Comparison of ENCODE assay signal across 8 cellular contexts in the genomic region with DNA sequence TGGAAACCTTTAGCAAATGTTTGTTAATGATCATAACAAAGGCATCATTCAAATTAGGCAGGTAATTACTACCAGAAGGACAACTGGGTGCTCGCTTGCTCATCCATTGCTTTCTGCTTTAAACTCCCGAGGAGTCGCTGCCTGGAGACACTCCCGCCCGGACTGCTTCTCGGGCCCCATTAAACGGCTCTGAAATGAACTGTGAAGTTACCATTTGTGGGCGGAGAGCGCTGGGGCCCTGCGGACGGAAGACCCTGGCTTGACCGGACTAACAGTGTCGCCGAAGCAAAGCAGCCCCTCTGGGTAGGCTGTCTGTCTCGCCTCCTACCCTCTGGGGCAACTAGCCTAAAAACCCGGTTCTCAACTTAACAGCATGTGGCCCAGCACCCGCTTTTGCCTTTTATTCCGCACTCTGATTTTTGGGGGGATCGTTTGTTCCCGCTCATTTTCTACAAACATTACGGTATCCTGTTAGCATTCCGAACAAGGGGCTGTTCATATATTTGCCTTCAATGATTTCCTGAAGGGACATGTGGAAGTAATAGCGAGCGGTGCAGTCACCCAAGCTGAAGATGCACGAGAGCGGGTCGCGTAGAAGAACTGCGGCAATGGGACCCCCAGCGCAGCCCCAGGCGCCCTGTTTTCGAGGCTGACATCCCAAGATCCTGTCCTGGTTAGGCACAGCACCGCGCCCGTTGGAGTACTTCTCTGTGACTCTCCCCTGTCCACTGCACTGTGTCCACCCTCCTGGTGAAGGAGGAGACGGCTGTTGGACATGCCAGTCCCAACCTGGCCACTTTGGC. TPM values are rescaled to one million over a fixed set of nuclear protein-coding genes. Genes with fewer than 3 reads are reported as not detected.
DNase-seq lines count a peak whose midpoint lies in the region; ATAC-seq and TF ChIP-seq lines count a peak whose summit lies in the region.

No MANE protein-coding gene starts in this region.

- CTCF ChIA-PET in activated CD8-positive, alpha-beta memory T cell treated with anti-CD3 and anti-CD28 coated beads, Interleukin-2, amount 10 ng/mL, durations not matched to agents 7 days and 5 days (lab: Charles Lee), result interaction anchor here (0.9 to 1.6 kb wide), 2 partner anchors 297 to 322 kb away, joined by 3 to 4 read pairs; no protein-coding TSS in a partner anchor

- H3K9ac ChIP-seq in rectal smooth muscle tissue (ENCODE audit: low read length), result peak overlapping the region; percentile 16

- H3K27ac ChIP-seq in heart left ventricle (peak overlapping the region in 11 of 12 donors; percentile 1 to 89 (median 68)), rectal smooth muscle tissue (ENCODE audit: low read depth, low read length) (peak overlapping the region; percentile 47)

- no peaks in the 10 kb centered on the region for H3K36me3 ChIP-seq in heart left ventricle
- H3K36me3 ChIP-seq in rectal smooth muscle tissue (ENCODE audit: control insufficient read depth, insufficient read depth, low read length), result peaks cover 2% of the 10 kb centered on the region

- peaks cover 6 to 60% (median 47%) of the 10 kb centered on the region in 12 donors for H3K4me1 ChIP-seq in heart left ventricle
- H3K4me1 ChIP-seq in rectal smooth muscle tissue (ENCODE audit: control insufficient read depth, insufficient read depth, low read length), result peaks cover 6% of the 10 kb centered on the region

- TF ChIP-seq POLR2A in heart left ventricle (IDR thresholded peaks at IDR 0.05), result no peak

- WGBS in heart left ventricle, 4 donors, result 1 to 3% (median 2%) methylated on average over 34 to 36 of the region's 36 CpGs

- peak; percentile 82 for DNase-seq in Caki2 (ENCODE audit: low read depth)
- no peak for DNase-seq in activated CD8-positive, alpha-beta memory T cell treated with anti-CD3 and anti-CD28 coated beads, Interleukin-2, amount 10 ng/mL, durations not matched to agents 7 days and 5 days
- peak in 1 of 5 donors; percentile 56 for DNase-seq in heart left ventricle
- no peak for DNase-seq in middle frontal gyrus (ENCODE audit: extremely low spot score, low spot score)
- DNase-seq in amniotic stem cell (lab: John Stamatoyannopoulos, UW), result no peak
- DNase-seq in activated CD4-positive, CD25-positive, alpha-beta regulatory T cell (lab: John Stamatoyannopoulos, UW), result no peak

- in situ Hi-C loops in Caki2 (cut with HindIII; ENCODE audit: low pct_unique_long_range_greater_than_20kb, low sequenced_read_pairs), result no loop called here

- ATAC-seq in HG02759 (IDR thresholded peaks at IDR 0.05; ENCODE audit: unreplicated experiment) (peak; percentile 20), heart left ventricle (peak in 3 of 4 donors; percentile 25 to 39 (median 35))
- ATAC-seq in activated CD8-positive, alpha-beta memory T cell treated with anti-CD3 and anti-CD28 coated beads, Interleukin-2, amount 10 ng/mL, durations not matched to agents 7 days and 5 days, result no peak

- H3K4me3 ChIP-seq in heart left ventricle (peak overlapping the region in 11 of 12 donors; percentile 26 to 80 (median 53)), rectal smooth muscle tissue (ENCODE audit: low read length) (peak overlapping the region; percentile 66)

- TF ChIP-seq CTCF in heart left ventricle (IDR thresholded peaks at IDR 0.05), result no peak

- H3K9me3 ChIP-seq in heart left ventricle, result no peaks in the 10 kb centered on the region

- H3K4me1 Mint-ChIP-seq in activated CD8-positive, alpha-beta memory T cell treated with anti-CD3 and anti-CD28 coated beads, Interleukin-2, amount 10 ng/mL, durations not matched to agents 7 days and 5 days, result peaks cover 31% of the 10 kb centered on the region

- H3K27ac Mint-ChIP-seq in activated CD8-positive, alpha-beta memory T cell treated with anti-CD3 and anti-CD28 coated beads, Interleukin-2, amount 10 ng/mL, durations not matched to agents 7 days and 5 days, result no peak overlapping the region

- peaks cover 47 to 97% (median 87%) of the 10 kb centered on the region in 9 donors for H3K27me3 ChIP-seq in heart left ventricle
- peaks cover 50% of the 10 kb centered on the region for H3K27me3 ChIP-seq in rectal smooth muscle tissue (ENCODE audit: control insufficient read depth, insufficient read depth, low read length)

- H3K4me3 Mint-ChIP-seq in activated CD8-positive, alpha-beta memory T cell treated with anti-CD3 and anti-CD28 coated beads, Interleukin-2, amount 10 ng/mL, durations not matched to agents 7 days and 5 days, result peak overlapping the region; percentile 2

- no peaks in the 10 kb centered on the region for H3K9me3 Mint-ChIP-seq in activated CD8-positive, alpha-beta memory T cell treated with anti-CD3 and anti-CD28 coated beads, Interleukin-2, amount 10 ng/mL, durations not matched to agents 7 days and 5 days (ENCODE audit: low read depth)

- intact Hi-C loops in heart left ventricle (cut with DNase I), result loop anchor here in 9 of 10 donors (5.0 to 10.0 kb wide), 11 partner anchors 163 to 1993 kb away; partner anchors contain the start of gene CHIC2 (in 1 of the 9)

- H3K36me3 Mint-ChIP-seq in activated CD8-positive, alpha-beta memory T cell treated with anti-CD3 and anti-CD28 coated beads, Interleukin-2, amount 10 ng/mL, durations not matched to agents 7 days and 5 days, result no peaks in the 10 kb centered on the region

- peaks cover 94% of the 10 kb centered on the region for H3K27me3 Mint-ChIP-seq in activated CD8-positive, alpha-beta memory T cell treated with anti-CD3 and anti-CD28 coated beads, Interleukin-2, amount 10 ng/mL, durations not matched to agents 7 days and 5 days

RNA-seq across cellular contexts. Expression of gene PDGFRA, which starts 1.6 kb away (rescaled TPM):
- total RNA-seq in Caki2 (2014; rRNA removed; shearing (Covaris generic); ENCODE audit: low replicate concordance), result 0.41 and 0.88 TPM in 2 replicates
- not detected for total RNA-seq in activated CD8-positive, alpha-beta memory T cell treated with anti-CD3 and anti-CD28 coated beads, Interleukin-2, amount 10 ng/mL, durations not matched to agents 7 days and 5 days
- total RNA-seq in heart left ventricle, result 10 to 100 TPM in 8 of 9 donors, 1 to 10 TPM in 1; 8.0 to 58.1 (median 22.6) TPM
- polyA plus RNA-seq in heart left ventricle, result 10 to 100 TPM in 1 of 2 donors, 1 to 10 TPM in 1; 4.3 to 17.6 TPM
